ENCODE assay signal across 2 cellular contexts in the genomic region with DNA sequence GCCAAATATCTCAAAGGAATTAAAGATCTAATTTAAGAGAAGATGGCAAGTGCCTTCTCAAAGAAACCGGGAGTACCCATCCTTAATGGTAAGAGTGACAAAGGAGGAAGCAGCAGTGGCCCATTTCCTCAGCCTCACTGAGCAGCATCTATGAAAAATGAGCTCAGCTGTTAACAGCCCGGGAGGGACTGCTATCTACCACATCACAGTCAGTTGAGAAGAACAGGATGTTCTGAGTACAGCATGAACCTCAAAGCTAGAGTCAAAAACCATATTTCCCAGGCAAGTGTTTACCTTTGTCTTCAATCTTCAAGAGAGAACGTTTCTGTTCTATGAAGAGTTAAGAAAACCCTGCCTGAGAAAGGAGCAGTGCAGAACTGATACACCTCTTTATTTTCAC.
TF ChIP-seq lines count a peak whose summit lies in the region.

No MANE protein-coding gene starts in this region.

TF ChIP-seq in H1, 55 proteins besides CTCF, POLR2A, EP300 and RAD21 (continues in another document):
- TF ChIP-seq RFX5 (IDR thresholded peaks at IDR 0.05; ENCODE audit: borderline replicate concordance, low read depth, low read length), result no peak
- TF ChIP-seq, protein P1, sequence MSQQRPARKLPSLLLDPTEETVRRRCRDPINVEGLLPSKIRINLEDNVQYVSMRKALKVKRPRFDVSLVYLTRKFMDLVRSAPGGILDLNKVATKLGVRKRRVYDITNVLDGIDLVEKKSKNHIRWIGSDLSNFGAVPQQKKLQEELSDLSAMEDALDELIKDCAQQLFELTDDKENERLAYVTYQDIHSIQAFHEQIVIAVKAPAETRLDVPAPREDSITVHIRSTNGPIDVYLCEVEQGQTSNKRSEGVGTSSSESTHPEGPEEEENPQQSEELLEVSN (IDR thresholded peaks at IDR 0.05), result no peak
- no peak for TF ChIP-seq SIRT6 (IDR thresholded peaks at IDR 0.05; ENCODE audit: low read length)
- no peak for TF ChIP-seq RNF2 (IDR thresholded peaks at IDR 0.05; ENCODE audit: borderline replicate concordance, low read depth, low read length, missing control alignments, poor library complexity, severe bottlenecking)
- no peak for TF ChIP-seq CEBPB (IDR thresholded peaks at IDR 0.05; ENCODE audit: low read depth, low read length)
- TF ChIP-seq SP2 (IDR thresholded peaks at IDR 0.05; ENCODE audit: low read length), result no peak
- TF ChIP-seq SIX5 (IDR thresholded peaks at IDR 0.05; ENCODE audit: low read depth, low read length), result no peak
- TF ChIP-seq USF2 (IDR thresholded peaks at IDR 0.05; ENCODE audit: low read length), result no peak
- no peak for TF ChIP-seq EGR1 (IDR thresholded peaks at IDR 0.05; ENCODE audit: borderline replicate concordance, low read depth, low read length)
- no peak for TF ChIP-seq JUND (IDR thresholded peaks at IDR 0.05; ENCODE audit: low read length)
- TF ChIP-seq, protein P2, sequence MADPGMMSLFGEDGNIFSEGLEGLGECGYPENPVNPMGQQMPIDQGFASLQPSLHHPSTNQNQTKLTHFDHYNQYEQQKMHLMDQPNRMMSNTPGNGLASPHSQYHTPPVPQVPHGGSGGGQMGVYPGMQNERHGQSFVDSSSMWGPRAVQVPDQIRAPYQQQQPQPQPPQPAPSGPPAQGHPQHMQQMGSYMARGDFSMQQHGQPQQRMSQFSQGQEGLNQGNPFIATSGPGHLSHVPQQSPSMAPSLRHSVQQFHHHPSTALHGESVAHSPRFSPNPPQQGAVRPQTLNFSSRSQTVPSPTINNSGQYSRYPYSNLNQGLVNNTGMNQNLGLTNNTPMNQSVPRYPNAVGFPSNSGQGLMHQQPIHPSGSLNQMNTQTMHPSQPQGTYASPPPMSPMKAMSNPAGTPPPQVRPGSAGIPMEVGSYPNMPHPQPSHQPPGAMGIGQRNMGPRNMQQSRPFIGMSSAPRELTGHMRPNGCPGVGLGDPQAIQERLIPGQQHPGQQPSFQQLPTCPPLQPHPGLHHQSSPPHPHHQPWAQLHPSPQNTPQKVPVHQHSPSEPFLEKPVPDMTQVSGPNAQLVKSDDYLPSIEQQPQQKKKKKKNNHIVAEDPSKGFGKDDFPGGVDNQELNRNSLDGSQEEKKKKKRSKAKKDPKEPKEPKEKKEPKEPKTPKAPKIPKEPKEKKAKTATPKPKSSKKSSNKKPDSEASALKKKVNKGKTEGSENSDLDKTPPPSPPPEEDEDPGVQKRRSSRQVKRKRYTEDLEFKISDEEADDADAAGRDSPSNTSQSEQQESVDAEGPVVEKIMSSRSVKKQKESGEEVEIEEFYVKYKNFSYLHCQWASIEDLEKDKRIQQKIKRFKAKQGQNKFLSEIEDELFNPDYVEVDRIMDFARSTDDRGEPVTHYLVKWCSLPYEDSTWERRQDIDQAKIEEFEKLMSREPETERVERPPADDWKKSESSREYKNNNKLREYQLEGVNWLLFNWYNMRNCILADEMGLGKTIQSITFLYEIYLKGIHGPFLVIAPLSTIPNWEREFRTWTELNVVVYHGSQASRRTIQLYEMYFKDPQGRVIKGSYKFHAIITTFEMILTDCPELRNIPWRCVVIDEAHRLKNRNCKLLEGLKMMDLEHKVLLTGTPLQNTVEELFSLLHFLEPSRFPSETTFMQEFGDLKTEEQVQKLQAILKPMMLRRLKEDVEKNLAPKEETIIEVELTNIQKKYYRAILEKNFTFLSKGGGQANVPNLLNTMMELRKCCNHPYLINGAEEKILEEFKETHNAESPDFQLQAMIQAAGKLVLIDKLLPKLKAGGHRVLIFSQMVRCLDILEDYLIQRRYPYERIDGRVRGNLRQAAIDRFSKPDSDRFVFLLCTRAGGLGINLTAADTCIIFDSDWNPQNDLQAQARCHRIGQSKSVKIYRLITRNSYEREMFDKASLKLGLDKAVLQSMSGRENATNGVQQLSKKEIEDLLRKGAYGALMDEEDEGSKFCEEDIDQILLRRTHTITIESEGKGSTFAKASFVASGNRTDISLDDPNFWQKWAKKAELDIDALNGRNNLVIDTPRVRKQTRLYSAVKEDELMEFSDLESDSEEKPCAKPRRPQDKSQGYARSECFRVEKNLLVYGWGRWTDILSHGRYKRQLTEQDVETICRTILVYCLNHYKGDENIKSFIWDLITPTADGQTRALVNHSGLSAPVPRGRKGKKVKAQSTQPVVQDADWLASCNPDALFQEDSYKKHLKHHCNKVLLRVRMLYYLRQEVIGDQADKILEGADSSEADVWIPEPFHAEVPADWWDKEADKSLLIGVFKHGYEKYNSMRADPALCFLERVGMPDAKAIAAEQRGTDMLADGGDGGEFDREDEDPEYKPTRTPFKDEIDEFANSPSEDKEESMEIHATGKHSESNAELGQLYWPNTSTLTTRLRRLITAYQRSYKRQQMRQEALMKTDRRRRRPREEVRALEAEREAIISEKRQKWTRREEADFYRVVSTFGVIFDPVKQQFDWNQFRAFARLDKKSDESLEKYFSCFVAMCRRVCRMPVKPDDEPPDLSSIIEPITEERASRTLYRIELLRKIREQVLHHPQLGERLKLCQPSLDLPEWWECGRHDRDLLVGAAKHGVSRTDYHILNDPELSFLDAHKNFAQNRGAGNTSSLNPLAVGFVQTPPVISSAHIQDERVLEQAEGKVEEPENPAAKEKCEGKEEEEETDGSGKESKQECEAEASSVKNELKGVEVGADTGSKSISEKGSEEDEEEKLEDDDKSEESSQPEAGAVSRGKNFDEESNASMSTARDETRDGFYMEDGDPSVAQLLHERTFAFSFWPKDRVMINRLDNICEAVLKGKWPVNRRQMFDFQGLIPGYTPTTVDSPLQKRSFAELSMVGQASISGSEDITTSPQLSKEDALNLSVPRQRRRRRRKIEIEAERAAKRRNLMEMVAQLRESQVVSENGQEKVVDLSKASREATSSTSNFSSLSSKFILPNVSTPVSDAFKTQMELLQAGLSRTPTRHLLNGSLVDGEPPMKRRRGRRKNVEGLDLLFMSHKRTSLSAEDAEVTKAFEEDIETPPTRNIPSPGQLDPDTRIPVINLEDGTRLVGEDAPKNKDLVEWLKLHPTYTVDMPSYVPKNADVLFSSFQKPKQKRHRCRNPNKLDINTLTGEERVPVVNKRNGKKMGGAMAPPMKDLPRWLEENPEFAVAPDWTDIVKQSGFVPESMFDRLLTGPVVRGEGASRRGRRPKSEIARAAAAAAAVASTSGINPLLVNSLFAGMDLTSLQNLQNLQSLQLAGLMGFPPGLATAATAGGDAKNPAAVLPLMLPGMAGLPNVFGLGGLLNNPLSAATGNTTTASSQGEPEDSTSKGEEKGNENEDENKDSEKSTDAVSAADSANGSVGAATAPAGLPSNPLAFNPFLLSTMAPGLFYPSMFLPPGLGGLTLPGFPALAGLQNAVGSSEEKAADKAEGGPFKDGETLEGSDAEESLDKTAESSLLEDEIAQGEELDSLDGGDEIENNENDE (IDR thresholded peaks at IDR 0.05; ENCODE audit: insufficient replicate concordance, low read length), result no peak
- TF ChIP-seq ZNF274 (IDR thresholded peaks at IDR 0.05; ENCODE audit: borderline replicate concordance, extremely low read depth, low read length), result no peak
- no peak for TF ChIP-seq POU5F1 (IDR thresholded peaks at IDR 0.05; ENCODE audit: low read depth, low read length)
- no peak for TF ChIP-seq SP4 (IDR thresholded peaks at IDR 0.05; ENCODE audit: low read length)

TF ChIP-seq in GM23338, 12 proteins besides CTCF, POLR2A, EP300 and RAD21 (continued from another document):
- TF ChIP-seq POLR2AphosphoS5 (IDR thresholded peaks at IDR 0.05; ENCODE audit: low read depth), result no peak
- TF ChIP-seq JUNB (IDR thresholded peaks at IDR 0.05; ENCODE audit: unreplicated experiment), result no peak
- TF ChIP-seq ZNF462 (CRISPR knock-in tag; IDR thresholded peaks at IDR 0.05), result no peak
- TF ChIP-seq, protein P3, sequence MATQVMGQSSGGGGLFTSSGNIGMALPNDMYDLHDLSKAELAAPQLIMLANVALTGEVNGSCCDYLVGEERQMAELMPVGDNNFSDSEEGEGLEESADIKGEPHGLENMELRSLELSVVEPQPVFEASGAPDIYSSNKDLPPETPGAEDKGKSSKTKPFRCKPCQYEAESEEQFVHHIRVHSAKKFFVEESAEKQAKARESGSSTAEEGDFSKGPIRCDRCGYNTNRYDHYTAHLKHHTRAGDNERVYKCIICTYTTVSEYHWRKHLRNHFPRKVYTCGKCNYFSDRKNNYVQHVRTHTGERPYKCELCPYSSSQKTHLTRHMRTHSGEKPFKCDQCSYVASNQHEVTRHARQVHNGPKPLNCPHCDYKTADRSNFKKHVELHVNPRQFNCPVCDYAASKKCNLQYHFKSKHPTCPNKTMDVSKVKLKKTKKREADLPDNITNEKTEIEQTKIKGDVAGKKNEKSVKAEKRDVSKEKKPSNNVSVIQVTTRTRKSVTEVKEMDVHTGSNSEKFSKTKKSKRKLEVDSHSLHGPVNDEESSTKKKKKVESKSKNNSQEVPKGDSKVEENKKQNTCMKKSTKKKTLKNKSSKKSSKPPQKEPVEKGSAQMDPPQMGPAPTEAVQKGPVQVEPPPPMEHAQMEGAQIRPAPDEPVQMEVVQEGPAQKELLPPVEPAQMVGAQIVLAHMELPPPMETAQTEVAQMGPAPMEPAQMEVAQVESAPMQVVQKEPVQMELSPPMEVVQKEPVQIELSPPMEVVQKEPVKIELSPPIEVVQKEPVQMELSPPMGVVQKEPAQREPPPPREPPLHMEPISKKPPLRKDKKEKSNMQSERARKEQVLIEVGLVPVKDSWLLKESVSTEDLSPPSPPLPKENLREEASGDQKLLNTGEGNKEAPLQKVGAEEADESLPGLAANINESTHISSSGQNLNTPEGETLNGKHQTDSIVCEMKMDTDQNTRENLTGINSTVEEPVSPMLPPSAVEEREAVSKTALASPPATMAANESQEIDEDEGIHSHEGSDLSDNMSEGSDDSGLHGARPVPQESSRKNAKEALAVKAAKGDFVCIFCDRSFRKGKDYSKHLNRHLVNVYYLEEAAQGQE (IDR thresholded peaks at IDR 0.05; ENCODE audit: unreplicated experiment), result no peak
- no peak for TF ChIP-seq ZNF114 (CRISPR knock-in tag; IDR thresholded peaks at IDR 0.05)
- TF ChIP-seq NANOG (IDR thresholded peaks at IDR 0.05; ENCODE audit: borderline replicate concordance), result no peak
- TF ChIP-seq ZNF331 (CRISPR knock-in tag; IDR thresholded peaks at IDR 0.05; ENCODE audit: low read depth), result no peak
- TF ChIP-seq STAT1 (IDR thresholded peaks at IDR 0.05; ENCODE audit: unreplicated experiment), result no peak
- TF ChIP-seq, protein P4, sequence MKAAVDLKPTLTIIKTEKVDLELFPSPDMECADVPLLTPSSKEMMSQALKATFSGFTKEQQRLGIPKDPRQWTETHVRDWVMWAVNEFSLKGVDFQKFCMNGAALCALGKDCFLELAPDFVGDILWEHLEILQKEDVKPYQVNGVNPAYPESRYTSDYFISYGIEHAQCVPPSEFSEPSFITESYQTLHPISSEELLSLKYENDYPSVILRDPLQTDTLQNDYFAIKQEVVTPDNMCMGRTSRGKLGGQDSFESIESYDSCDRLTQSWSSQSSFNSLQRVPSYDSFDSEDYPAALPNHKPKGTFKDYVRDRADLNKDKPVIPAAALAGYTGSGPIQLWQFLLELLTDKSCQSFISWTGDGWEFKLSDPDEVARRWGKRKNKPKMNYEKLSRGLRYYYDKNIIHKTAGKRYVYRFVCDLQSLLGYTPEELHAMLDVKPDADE (IDR thresholded peaks at IDR 0.05), result no peak
- no peak for TF ChIP-seq CREB1 (CRISPR knock-in tag; IDR thresholded peaks at IDR 0.05; ENCODE audit: low read depth)
